2 cellular contexts compared by ENCODE assay signal in genomic region chr14:31968107-31968810, GRCh38.
TF ChIP-seq lines count a peak whose summit lies in the region.

No MANE protein-coding gene starts in this region.

TF ChIP-seq in IMR-90, 13 proteins besides CTCF, POLR2A, EP300 and RAD21:
- TF ChIP-seq NFE2L2 (IDR thresholded peaks at IDR 0.05; ENCODE audit: low read depth, low read length) (no peak), BHLHE40 (IDR thresholded peaks at IDR 0.05; ENCODE audit: low read depth, low read length) (no peak), MAFK (IDR thresholded peaks at IDR 0.05; ENCODE audit: low read depth, low read length) (no peak), CHD1 (IDR thresholded peaks at IDR 0.05; ENCODE audit: low read depth, low read length) (no peak), ELK1 (IDR thresholded peaks at IDR 0.05; ENCODE audit: borderline replicate concordance, low read depth, low read length) (no peak), MXI1 (IDR thresholded peaks at IDR 0.05; ENCODE audit: borderline replicate concordance, low read depth, low read length) (no peak), RFX5 (IDR thresholded peaks at IDR 0.05; ENCODE audit: low read depth, low read length) (no peak), SMC3 (IDR thresholded peaks at IDR 0.05; ENCODE audit: low read depth, low read length) (no peak), MAZ (IDR thresholded peaks at IDR 0.05; ENCODE audit: borderline replicate concordance, low read depth, low read length) (no peak), RCOR1 (IDR thresholded peaks at IDR 0.05; ENCODE audit: insufficient replicate concordance, low read length) (no peak), FOS (IDR thresholded peaks at IDR 0.05; ENCODE audit: low read depth, low read length) (no peak), USF2 (IDR thresholded peaks at IDR 0.05; ENCODE audit: low read depth, low read length) (no peak), CEBPB (IDR thresholded peaks at IDR 0.05; ENCODE audit: low read depth, low read length) (no peak)

TF ChIP-seq in GM23338, 12 proteins besides CTCF, POLR2A, EP300 and RAD21:
- TF ChIP-seq ZNF331 (CRISPR knock-in tag; IDR thresholded peaks at IDR 0.05; ENCODE audit: low read depth) (no peak), NANOG (IDR thresholded peaks at IDR 0.05; ENCODE audit: borderline replicate concordance) (no peak), CREB1 (CRISPR knock-in tag; IDR thresholded peaks at IDR 0.05; ENCODE audit: low read depth) (no peak), ETS1 (IDR thresholded peaks at IDR 0.05) (no peak), EZH2phosphoT487 (IDR thresholded peaks at IDR 0.05; ENCODE audit: unreplicated experiment) (no peak), STAT1 (IDR thresholded peaks at IDR 0.05; ENCODE audit: unreplicated experiment) (no peak), JUNB (IDR thresholded peaks at IDR 0.05; ENCODE audit: unreplicated experiment) (no peak), EZH2 (IDR thresholded peaks at IDR 0.05; ENCODE audit: low read depth, unreplicated experiment) (no peak), REST (IDR thresholded peaks at IDR 0.05; ENCODE audit: unreplicated experiment) (no peak)
